ENCODE assay signal across 10 cellular contexts in genomic region chr1:201013031-201013485, GRCh38. TPM values are rescaled to one million over a fixed set of nuclear protein-coding genes. Genes with fewer than 3 reads are reported as not detected.
A peak's percentile ranks its signal among the peaks of the same experiment; 100 is the strongest.
DNase-seq lines count a peak whose midpoint lies in the region; ATAC-seq, FAIRE-seq and TF ChIP-seq lines count a peak whose summit lies in the region.
"Had no signal": no experiment of that assay in that cellular context is flagged by ENCODE, and none has a peak within 500 bp of the region (broad histone marks: within the 10 kb centered on the region; RNA-seq: fewer than 3 reads in every experiment).

No MANE protein-coding gene starts in this region.

- 29 to 49% methylated on average over 4 of the region's 4 CpGs for WGBS in sigmoid colon, 2 donors
- 46% methylated on average over 3 of the region's 4 CpGs for WGBS in HepG2 (ENCODE audit: low lambda C conversion rate)

- peaks cover 87% of the 10 kb centered on the region for H3K4me1 ChIP-seq in CD8-positive, alpha-beta T cell (ENCODE audit: insufficient read depth, low read length)
- H3K4me1 ChIP-seq in sigmoid colon (peaks cover 0 to 11% (median 6%) of the 10 kb centered on the region in 4 donors), HepG2 (ENCODE audit: insufficient read depth, low read length) (peaks cover 21% of the 10 kb centered on the region)

- in situ Hi-C loops in GM13976 (cut with MboI; ENCODE audit: low sequenced_read_pairs, unreplicated experiment) (no loop called here), HepG2 (cut with HindIII; ENCODE audit: extremely low pct_ligation_motif_present, low pct_unique_long_range_greater_than_20kb) (no loop called here)

- no peak overlapping the region for H2AFZ ChIP-seq in HepG2 (ENCODE audit: low read length)

- H3K4me3 ChIP-seq in CD8-positive, alpha-beta T cell (ENCODE audit: low read depth, low read length): no peak overlapping the region
- H3K4me3 ChIP-seq in NB4 (ENCODE audit: low read depth, low read length) (no peak overlapping the region), sigmoid colon (no peak overlapping the region), HepG2 (replicated peaks in 1 of 3; ENCODE audit: insufficient read depth in 1 of 3, low read depth in 2 of 3, low read length in 3 of 3) (no peak overlapping the region)

- H4K20me1 ChIP-seq in HepG2 (ENCODE audit: insufficient read depth, low read length): no peaks in the 10 kb centered on the region

- no peak overlapping the region for H3K4me3 Mint-ChIP-seq in CD8-positive, alpha-beta T cell
- H3K4me3 Mint-ChIP-seq in activated T-helper 17 cell treated with anti-CD3 and anti-CD28 coated beads, Interleukin-2, amount 50 U/mL, for 72 hours: peak overlapping the region; percentile 73
- peak overlapping the region in 9 of 10 donors; percentile 21 to 65 (median 52) for H3K4me3 Mint-ChIP-seq in naive thymus-derived CD8-positive, alpha-beta T cell

- DNase-seq in CD8-positive, alpha-beta T cell: no peak
- DNase-seq in NB4 (ENCODE audit: low read depth): peak; percentile 64
- no peak for DNase-seq in naive thymus-derived CD8-positive, alpha-beta T cell
- DNase-seq in sigmoid colon: no peak
- no peak for DNase-seq in NCI-H774 (lab: John Stamatoyannopoulos, UW)
- no peak for DNase-seq in GM13976 (ENCODE audit: low spot score)
- no peak for DNase-seq in HepG2 (ENCODE audit: low spot score)
- DNase-seq: kidney glomerular epithelial cell; stimulated activated CD4-positive, alpha-beta T cell treated with anti-CD3 and anti-CD28 coated beads, Interleukin-15, amount 100 ng/mL, for 24 hours had no signal

- no peaks in the 10 kb centered on the region for H3K9me3 ChIP-seq in CD8-positive, alpha-beta T cell (ENCODE audit: low read length)
- H3K9me3 ChIP-seq in sigmoid colon (no peaks in the 10 kb centered on the region), HepG2 (ENCODE audit: low read length) (no peaks in the 10 kb centered on the region)

- H3K36me3 ChIP-seq in CD8-positive, alpha-beta T cell (ENCODE audit: insufficient read depth, low read length): peaks cover 5% of the 10 kb centered on the region
- H3K36me3 ChIP-seq in sigmoid colon (no peaks in the 10 kb centered on the region), HepG2 (replicated peaks in 1 of 2; ENCODE audit: control insufficient read depth in 1 of 2, insufficient read depth in 2 of 2, low read length in 2 of 2) (no peaks in the 10 kb centered on the region)

- BruUV-seq in HepG2 (replicated peaks; lab: Mats Ljungman, UMichigan): no TSS peak

- POLR2A ChIA-PET in CD8-positive, alpha-beta T cell (lab: Charles Lee): no interaction called here
- POLR2A ChIA-PET in naive thymus-derived CD8-positive, alpha-beta T cell (lab: Charles Lee): interaction anchor here (2.8 kb wide), 1 partner anchor 10 kb away, joined by 6 read pairs; the partner anchor contains the start of gene KIF21B
- POLR2A ChIA-PET in HepG2 (lab: Yijun Ruan, JAX): no interaction called here

- H3K27me3 Mint-ChIP-seq in CD8-positive, alpha-beta T cell (ENCODE audit: low read depth): no peaks in the 10 kb centered on the region
- no peaks in the 10 kb centered on the region for H3K27me3 Mint-ChIP-seq in activated T-helper 17 cell treated with anti-CD3 and anti-CD28 coated beads, Interleukin-2, amount 50 U/mL, for 72 hours
- H3K27me3 Mint-ChIP-seq in naive thymus-derived CD8-positive, alpha-beta T cell: no peaks in the 10 kb centered on the region

- H3K27me3 ChIP-seq in CD8-positive, alpha-beta T cell (ENCODE audit: insufficient read depth, low read length): no peaks in the 10 kb centered on the region
- peaks cover 0 to 24% (median 6%) of the 10 kb centered on the region in 3 donors for H3K27me3 ChIP-seq in sigmoid colon
- peaks cover 6 to 33% of the 10 kb centered on the region in 2 experiments; a peak in 4 of 5 replicates for H3K27me3 ChIP-seq in HepG2 (ENCODE audit: control insufficient read depth in 1 of 2, insufficient read depth in 2 of 2, low read length in 2 of 2)

- peaks cover 89% of the 10 kb centered on the region for H3K4me1 Mint-ChIP-seq in CD8-positive, alpha-beta T cell (ENCODE audit: low read depth)
- peaks cover 60% of the 10 kb centered on the region for H3K4me1 Mint-ChIP-seq in activated T-helper 17 cell treated with anti-CD3 and anti-CD28 coated beads, Interleukin-2, amount 50 U/mL, for 72 hours
- H3K4me1 Mint-ChIP-seq in naive thymus-derived CD8-positive, alpha-beta T cell: peaks cover 47 to 90% (median 82%) of the 10 kb centered on the region in 4 donors

- no peak for FAIRE-seq in HepG2 (lab: Jason Lieb, UNC)

- TF ChIP-seq CTCF in CD8-positive, alpha-beta T cell (IDR thresholded peaks at IDR 0.05): no peak
- TF ChIP-seq CTCF in NB4 (IDR thresholded peaks at IDR 0.05; ENCODE audit: low read depth, low read length) (no peak), sigmoid colon (IDR thresholded peaks at IDR 0.05) (no peak), GM13976 (IDR thresholded peaks at IDR 0.05; ENCODE audit: borderline replicate concordance, control extremely low read depth, extremely low read depth, insufficient read depth, missing control alignments) (no peak), HepG2 (CRISPR knock-in tag; IDR thresholded peaks at IDR 0.05) (no peak)

- ATAC-seq in CD8-positive, alpha-beta T cell: no peak
- peak; percentile 65 for ATAC-seq in activated T-helper 17 cell treated with anti-CD3 and anti-CD28 coated beads, Interleukin-2, amount 50 U/mL, for 72 hours (replicated peaks)
- ATAC-seq in naive thymus-derived CD8-positive, alpha-beta T cell: peak; percentile 31 to 45
- no peak for ATAC-seq in HepG2

- CTCF ChIA-PET in CD8-positive, alpha-beta T cell (lab: Charles Lee): interaction anchor here (0.9 to 3.4 kb wide), 3 partner anchors 33 to 41 kb away, joined by 3 to 26 read pairs (median 4); no protein-coding TSS in a partner anchor
- CTCF ChIA-PET in HepG2 (lab: Yijun Ruan, JAX; ENCODE audit: low intra/inter-chr PET ratio, low total read pairs): no interaction called here

- H3K36me3 Mint-ChIP-seq in CD8-positive, alpha-beta T cell: peaks cover 36% of the 10 kb centered on the region
- H3K36me3 Mint-ChIP-seq in activated T-helper 17 cell treated with anti-CD3 and anti-CD28 coated beads, Interleukin-2, amount 50 U/mL, for 72 hours (ENCODE audit: low read depth): peaks cover 17% of the 10 kb centered on the region
- H3K36me3 Mint-ChIP-seq in naive thymus-derived CD8-positive, alpha-beta T cell: peaks cover 0 to 12% (median 0%) of the 10 kb centered on the region in 3 donors

- TF ChIP-seq POLR2A in NB4 (IDR thresholded peaks at IDR 0.05; ENCODE audit: extremely low read depth, insufficient read length) (no peak), sigmoid colon (IDR thresholded peaks at IDR 0.05) (no peak), HepG2 (IDR thresholded peaks at IDR 0.05; ENCODE audit: insufficient read depth in 1 of 2, low read depth in 2 of 2, low read length in 2 of 2) (no peak)

- no peak overlapping the region for H3K27ac ChIP-seq in CD8-positive, alpha-beta T cell (ENCODE audit: low read depth, low read length)
- H3K27ac ChIP-seq in sigmoid colon (no peak overlapping the region), HepG2 (ENCODE audit: extremely low read length, insufficient read depth, low read length) (no peak overlapping the region)

- TF ChIP-seq RAD21 in HepG2 (CRISPR knock-in tag; IDR thresholded peaks at IDR 0.05): no peak

- H3K9me3 Mint-ChIP-seq in CD8-positive, alpha-beta T cell: no peaks in the 10 kb centered on the region
- H3K9me3 Mint-ChIP-seq in activated T-helper 17 cell treated with anti-CD3 and anti-CD28 coated beads, Interleukin-2, amount 50 U/mL, for 72 hours: no peaks in the 10 kb centered on the region
- no peaks in the 10 kb centered on the region for H3K9me3 Mint-ChIP-seq in naive thymus-derived CD8-positive, alpha-beta T cell

- no peaks in the 10 kb centered on the region for H3K79me2 ChIP-seq in HepG2 (ENCODE audit: insufficient read depth, low read length)

- no peak overlapping the region for H3K9ac ChIP-seq in HepG2 (ENCODE audit: insufficient read depth, low read depth, low read length)

- H3K4me2 ChIP-seq in HepG2 (ENCODE audit: low read depth, low read length): no peak overlapping the region

- TF ChIP-seq EP300 in sigmoid colon (IDR thresholded peaks at IDR 0.05): no peak
- TF ChIP-seq EP300 in HepG2 (IDR thresholded peaks at IDR 0.05; ENCODE audit: low read depth in 2 of 2, low read length in 2 of 2): no peak
- TF ChIP-seq EP300 in HepG2 (CRISPR knock-in tag; IDR thresholded peaks at IDR 0.05; ENCODE audit: borderline replicate concordance): no peak

- peak overlapping the region; percentile 27 for H3K27ac Mint-ChIP-seq in CD8-positive, alpha-beta T cell
- H3K27ac Mint-ChIP-seq in activated T-helper 17 cell treated with anti-CD3 and anti-CD28 coated beads, Interleukin-2, amount 50 U/mL, for 72 hours: peak overlapping the region; percentile 92
- H3K27ac Mint-ChIP-seq in naive thymus-derived CD8-positive, alpha-beta T cell: peak overlapping the region in 9 of 10 donors; percentile 36 to 89 (median 73)

- intact Hi-C loops in CD8-positive, alpha-beta T cell (cut with DNase I, micrococcal nuclease): no loop called here
- intact Hi-C loops in sigmoid colon (cut with DNase I): no loop called here
- intact Hi-C loops in HepG2 (cut with micrococcal nuclease; ENCODE audit: unreplicated experiment): no loop called here

RNA-seq across cellular contexts. Expression of gene KIF21B, which starts 10.5 kb away (rescaled TPM):
- total RNA-seq in CD8-positive, alpha-beta T cell: 10 to 100 TPM; 62.2 to 63.5 TPM
- 100 to 1,000 TPM in 1 of 2 donors, 10 to 100 TPM in 1; 64.2 to 102 TPM for total RNA-seq in activated T-helper 17 cell treated with anti-CD3 and anti-CD28 coated beads, Interleukin-2, amount 50 U/mL, for 72 hours
- 10 to 100 TPM; 91.7 to 95.3 TPM for total RNA-seq in naive thymus-derived CD8-positive, alpha-beta T cell
- 1 to 10 TPM; 2.2 to 8.3 (median 3.5) TPM for polyA plus RNA-seq in naive thymus-derived CD8-positive, alpha-beta T cell
- total RNA-seq in sigmoid colon: under 1 TPM; 0.28 to 0.82 (median 0.76) TPM
- 10 to 100 TPM in 1 of 3 donors, 1 to 10 TPM in 1, under 1 TPM in 1; 0.60 to 18.4 (median 2.1) TPM for polyA plus RNA-seq in sigmoid colon
- 0.13 and 0.20 TPM in 2 replicates for total RNA-seq in HepG2 (2016; rRNA removed; fragmentation: Illumina TruSeq; extraction: Trizol)
- total RNA-seq in HepG2 (2016; cell fraction: cytosol; rRNA removed; fragmentation: Illumina TruSeq; extraction: Trizol; ENCODE audit: low read depth): 0.20 and 0.26 TPM in 2 replicates
- total RNA-seq in HepG2 (2016; cell fraction: insoluble cytoplasmic fraction; rRNA removed; fragmentation: Illumina TruSeq; extraction: Trizol): 0.18 and 0.24 TPM in 2 replicates
- total RNA-seq in HepG2 (2016; cell fraction: membrane; rRNA removed; fragmentation: Illumina TruSeq; extraction: Trizol): 0.28 and 0.31 TPM in 2 replicates
- total RNA-seq in HepG2 (2016; cell fraction: nucleus; rRNA removed; fragmentation: Illumina TruSeq; extraction: Trizol): 0.19 and 0.22 TPM in 2 replicates
- 0.17 and 0.22 TPM in 2 replicates for polyA plus RNA-seq in HepG2 (2011; rRNA removed)
- polyA plus RNA-seq in HepG2 (2011; cell fraction: cytosol; rRNA removed): 0.17 and 0.25 TPM in 2 replicates
- polyA plus RNA-seq in HepG2 (2011; cell fraction: nucleus; rRNA removed): 0.76 and 0.82 TPM in 2 replicates
- polyA plus RNA-seq in HepG2 (2012): 0.15 and 0.25 TPM in 2 replicates
- 0.27 and 0.36 TPM in 2 replicates for polyA plus RNA-seq in HepG2 (2016; cell fraction: cytosol; fragmentation: Illumina TruSeq; extraction: Trizol; ENCODE audit: low read depth)
- 0.05 and 0.10 TPM in 2 replicates for polyA plus RNA-seq in HepG2 (2016; cell fraction: insoluble cytoplasmic fraction; fragmentation: Illumina TruSeq; extraction: Trizol; ENCODE audit: low read depth)
- polyA plus RNA-seq in HepG2 (2016; cell fraction: membrane; fragmentation: Illumina TruSeq; extraction: Trizol; ENCODE audit: low read depth): 0.26 and 0.30 TPM in 2 replicates
- 0.25 TPM in 2 replicates for polyA plus RNA-seq in HepG2 (2016; cell fraction: nucleus; fragmentation: Illumina TruSeq; extraction: Trizol; ENCODE audit: insufficient read depth, low read depth)
- 1.0 and 6.8 TPM in 2 replicates for polyA minus RNA-seq in HepG2 (2011; rRNA and poly(A)+ RNA removed; ENCODE audit: low replicate concordance)
- polyA minus RNA-seq in HepG2 (2011; cell fraction: cytosol; rRNA and poly(A)+ RNA removed): 0.30 and 0.44 TPM in 2 replicates
- 0.37 and 0.52 TPM in 2 replicates for polyA minus RNA-seq in HepG2 (2011; cell fraction: nucleus; rRNA and poly(A)+ RNA removed)

Comparison
In these comparisons a context has a peak if more than half of its experiments do, and no peak if none do; other contexts are left out.
1. ATAC-seq: peak in activated T-helper 17 cell treated with anti-CD3 and anti-CD28 coated beads, Interleukin-2, amount 50 U/mL, for 72 hours (single experiment) and naive thymus-derived CD8-positive, alpha-beta T cell (2 of 2); none in CD8-positive, alpha-beta T cell (single experiment) and HepG2 (single experiment).
2. H3K27ac Mint-ChIP-seq: peak in every context shown above with its lines; median percentile 92 in activated T-helper 17 cell treated with anti-CD3 and anti-CD28 coated beads, Interleukin-2, amount 50 U/mL, for 72 hours; 73 in naive thymus-derived CD8-positive, alpha-beta T cell; 27 in CD8-positive, alpha-beta T cell.
3. RNA of gene KIF21B, which starts 10.5 kb away (total RNA-seq): 64.2 to 102 TPM in activated T-helper 17 cell treated with anti-CD3 and anti-CD28 coated beads, Interleukin-2, amount 50 U/mL, for 72 hours, 91.7 to 95.3 TPM in naive thymus-derived CD8-positive, alpha-beta T cell and 62.2 to 63.5 TPM in CD8-positive, alpha-beta T cell; 0.28 to 0.82 TPM in sigmoid colon and 0.13 to 0.31 TPM in HepG2; every median in the first group is over 10 times any median in the second.